Comparison of ENCODE assay signal across 8 cellular contexts in the genomic region with DNA sequence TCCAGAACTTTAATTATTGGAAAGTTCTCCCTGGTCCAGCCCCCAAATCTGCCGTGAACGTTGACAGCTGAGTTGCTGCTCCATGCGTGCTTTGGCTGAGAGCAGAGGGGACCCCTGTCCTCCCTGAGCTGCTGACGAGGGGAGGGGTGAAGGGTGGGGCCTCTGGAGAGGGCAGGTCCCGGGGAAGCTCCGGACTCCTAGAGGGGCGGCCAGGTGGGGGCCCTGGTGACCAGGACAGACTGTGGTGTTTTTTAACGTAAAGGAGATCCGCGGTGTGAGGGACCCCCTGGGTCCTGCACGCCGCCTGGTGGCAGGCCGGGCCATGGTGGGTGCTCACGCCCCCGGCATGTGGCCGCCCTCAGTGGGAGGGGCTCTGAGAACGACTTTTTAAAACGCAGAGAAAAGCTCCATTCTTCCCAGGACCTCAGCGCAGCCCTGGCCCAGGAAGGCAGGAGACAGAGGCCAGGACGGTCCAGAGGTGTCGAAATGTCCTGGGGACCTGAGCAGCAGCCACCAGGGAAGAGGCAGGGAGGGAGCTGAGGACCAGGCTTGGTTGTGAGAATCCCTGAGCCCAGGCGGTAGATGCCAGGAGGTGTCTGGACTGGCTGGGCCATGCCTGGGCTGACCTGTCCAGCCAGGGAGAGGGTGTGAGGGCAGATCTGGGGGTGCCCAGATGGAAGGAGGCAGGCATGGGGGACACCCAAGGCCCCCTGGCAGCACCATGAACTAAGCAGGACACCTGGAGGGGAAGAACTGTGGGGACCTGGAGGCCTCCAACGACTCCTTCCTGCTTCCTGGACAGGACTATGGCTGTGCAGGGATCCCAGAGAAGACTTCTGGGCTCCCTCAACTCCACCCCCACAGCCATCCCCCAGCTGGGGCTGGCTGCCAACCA. TPM values are rescaled to one million over a fixed set of nuclear protein-coding genes. Genes with fewer than 3 reads are reported as not detected.
DNase-seq lines count a peak whose midpoint lies in the region; ATAC-seq and TF ChIP-seq lines count a peak whose summit lies in the region.

A gene (plus strand): TSS at position 410 of the 895 bp plus-strand sequence. CDS start 397 bp downstream, at position 807.

- H3K79me2 ChIP-seq in KMS-11 (ENCODE audit: insufficient read depth, low read depth), result no peaks in the 10 kb centered on the region

- peak within 1 kb of the TSS; percentile 60 for H3K4me3 Mint-ChIP-seq in activated T-helper 1 cell treated with anti-CD3 and anti-CD28 coated beads, Interleukin-12 subunit alpha, Interleukin-12 subunit beta, Interleukin-2, Interleukin-4 antibody, amounts not matched to agents 30 ng/mL and 10 ng/mL and 1 ng/mL, durations not matched to agents 14 hours and 24 hours and 36 hours
- peak within 1 kb of the TSS; percentile 81 for H3K4me3 Mint-ChIP-seq in glutamatergic neuron (ENCODE audit: unreplicated experiment)

- DNase-seq in NCI-H524 (lab: John Stamatoyannopoulos, UW) (peak; percentile 28 to 67), NCI-H524 treated with DMSO at 0.1 percent for 48 hours (lab: John Stamatoyannopoulos, UW) (no peak), glutamatergic neuron (peak; percentile 72), skeletal muscle cell (ENCODE audit: low read depth) (no peak), middle frontal gyrus (ENCODE audit: extremely low spot score, low spot score) (no peak)
- DNase-seq in activated T-helper 1 cell treated with anti-CD3 and anti-CD28 coated beads, Interleukin-12 subunit alpha, Interleukin-12 subunit beta, Interleukin-2, Interleukin-4 antibody, amounts not matched to agents 30 ng/mL and 10 ng/mL and 1 ng/mL, durations not matched to agents 14 hours and 24 hours and 36 hours (ENCODE audit: low spot score), result no peak

- H3K27me3 Mint-ChIP-seq in activated T-helper 1 cell treated with anti-CD3 and anti-CD28 coated beads, Interleukin-12 subunit alpha, Interleukin-12 subunit beta, Interleukin-2, Interleukin-4 antibody, amounts not matched to agents 30 ng/mL and 10 ng/mL and 1 ng/mL, durations not matched to agents 14 hours and 24 hours and 36 hours (ENCODE audit: insufficient read depth), result peaks cover 13% of the 10 kb centered on the region
- H3K27me3 Mint-ChIP-seq in glutamatergic neuron (ENCODE audit: unreplicated experiment), result peaks cover 27% of the 10 kb centered on the region

- no peak within 1 kb of the TSS for H3K4me3 ChIP-seq in KMS-11 (IDR thresholded peaks at IDR 0.05; ENCODE audit: insufficient read depth, low read depth, low read length)
- peak within 1 kb of the TSS; percentile 48 for H3K4me3 ChIP-seq in skeletal muscle cell (ENCODE audit: low read depth, low read length)

- peak within 1 kb of the TSS; percentile 72 for H3K27ac ChIP-seq in KMS-11

- peaks cover 13% of the 10 kb centered on the region for H3K4me1 Mint-ChIP-seq in activated T-helper 1 cell treated with anti-CD3 and anti-CD28 coated beads, Interleukin-12 subunit alpha, Interleukin-12 subunit beta, Interleukin-2, Interleukin-4 antibody, amounts not matched to agents 30 ng/mL and 10 ng/mL and 1 ng/mL, durations not matched to agents 14 hours and 24 hours and 36 hours (ENCODE audit: low read depth)
- peaks cover 3% of the 10 kb centered on the region for H3K4me1 Mint-ChIP-seq in glutamatergic neuron (ENCODE audit: low read depth, unreplicated experiment)

- no peak for ATAC-seq in GM19463 (IDR thresholded peaks at IDR 0.05; ENCODE audit: unreplicated experiment)

- H3K36me3 Mint-ChIP-seq in activated T-helper 1 cell treated with anti-CD3 and anti-CD28 coated beads, Interleukin-12 subunit alpha, Interleukin-12 subunit beta, Interleukin-2, Interleukin-4 antibody, amounts not matched to agents 30 ng/mL and 10 ng/mL and 1 ng/mL, durations not matched to agents 14 hours and 24 hours and 36 hours (ENCODE audit: low read depth), result peaks cover 9% of the 10 kb centered on the region
- no peaks in the 10 kb centered on the region for H3K36me3 Mint-ChIP-seq in glutamatergic neuron (ENCODE audit: unreplicated experiment)

- H3K9ac ChIP-seq in KMS-11, result peak within 1 kb of the TSS; percentile 59

- intact Hi-C loops in activated T-helper 1 cell treated with anti-CD3 and anti-CD28 coated beads, Interleukin-12 subunit alpha, Interleukin-12 subunit beta, Interleukin-2, Interleukin-4 antibody, amounts not matched to agents 30 ng/mL and 10 ng/mL and 1 ng/mL, durations not matched to agents 14 hours and 24 hours and 36 hours (cut with micrococcal nuclease), result no loop called here

- H4K20me1 ChIP-seq in KMS-11 (ENCODE audit: insufficient read depth), result no peaks in the 10 kb centered on the region

- no peaks in the 10 kb centered on the region for H3K36me3 ChIP-seq in KMS-11 (ENCODE audit: insufficient read depth)

- peak within 1 kb of the TSS; percentile 100 for H3K4me2 ChIP-seq in KMS-11

- TF ChIP-seq CTCF in KMS-11 (conservative IDR thresholded peaks at IDR 0.05; ENCODE audit: low read depth, low read length) (peak; percentile 25), glutamatergic neuron (IDR thresholded peaks at IDR 0.05; ENCODE audit: partially characterized antibody, unreplicated experiment) (peak; percentile 77)

- H3K9me3 Mint-ChIP-seq in activated T-helper 1 cell treated with anti-CD3 and anti-CD28 coated beads, Interleukin-12 subunit alpha, Interleukin-12 subunit beta, Interleukin-2, Interleukin-4 antibody, amounts not matched to agents 30 ng/mL and 10 ng/mL and 1 ng/mL, durations not matched to agents 14 hours and 24 hours and 36 hours, result no peaks in the 10 kb centered on the region
- peaks cover 15% of the 10 kb centered on the region for H3K9me3 Mint-ChIP-seq in glutamatergic neuron (ENCODE audit: unreplicated experiment)

- peaks cover 25% of the 10 kb centered on the region for H3K27me3 ChIP-seq in KMS-11 (ENCODE audit: insufficient read depth, low read depth)

- peak within 1 kb of the TSS; percentile 21 for H3K27ac Mint-ChIP-seq in activated T-helper 1 cell treated with anti-CD3 and anti-CD28 coated beads, Interleukin-12 subunit alpha, Interleukin-12 subunit beta, Interleukin-2, Interleukin-4 antibody, amounts not matched to agents 30 ng/mL and 10 ng/mL and 1 ng/mL, durations not matched to agents 14 hours and 24 hours and 36 hours
- peak within 1 kb of the TSS; percentile 59 for H3K27ac Mint-ChIP-seq in glutamatergic neuron (ENCODE audit: unreplicated experiment)

- peaks cover 59% of the 10 kb centered on the region for H3K4me1 ChIP-seq in KMS-11 (ENCODE audit: low read depth, poor library complexity, severe bottlenecking)

- H2AFZ ChIP-seq in KMS-11 (ENCODE audit: low read depth), result peak within 1 kb of the TSS; percentile 76

RNA-seq across cellular contexts. Expression of the gene that starts here (rescaled TPM):
- 5.5 and 5.6 TPM in 2 replicates for total RNA-seq in activated T-helper 1 cell treated with anti-CD3 and anti-CD28 coated beads, Interleukin-12 subunit alpha, Interleukin-12 subunit beta, Interleukin-2, Interleukin-4 antibody, amounts not matched to agents 30 ng/mL and 10 ng/mL and 1 ng/mL, durations not matched to agents 14 hours and 24 hours and 36 hours
- 12.8 TPM for total RNA-seq in glutamatergic neuron (ENCODE audit: unreplicated experiment)

Comparison
In these comparisons a context has a peak if more than half of its experiments do, and no peak if none do; other contexts are left out.
1. DNase-seq: peak in NCI-H524 (2 of 2) and glutamatergic neuron (single experiment); none in NCI-H524 treated with DMSO at 0.1 percent for 48 hours (single experiment), activated T-helper 1 cell treated with anti-CD3 and anti-CD28 coated beads, Interleukin-12 subunit alpha, Interleukin-12 subunit beta, Interleukin-2, Interleukin-4 antibody, amounts not matched to agents 30 ng/mL and 10 ng/mL and 1 ng/mL, durations not matched to agents 14 hours and 24 hours and 36 hours (single experiment), skeletal muscle cell (single experiment) and middle frontal gyrus (single experiment).